In the genomic region with DNA sequence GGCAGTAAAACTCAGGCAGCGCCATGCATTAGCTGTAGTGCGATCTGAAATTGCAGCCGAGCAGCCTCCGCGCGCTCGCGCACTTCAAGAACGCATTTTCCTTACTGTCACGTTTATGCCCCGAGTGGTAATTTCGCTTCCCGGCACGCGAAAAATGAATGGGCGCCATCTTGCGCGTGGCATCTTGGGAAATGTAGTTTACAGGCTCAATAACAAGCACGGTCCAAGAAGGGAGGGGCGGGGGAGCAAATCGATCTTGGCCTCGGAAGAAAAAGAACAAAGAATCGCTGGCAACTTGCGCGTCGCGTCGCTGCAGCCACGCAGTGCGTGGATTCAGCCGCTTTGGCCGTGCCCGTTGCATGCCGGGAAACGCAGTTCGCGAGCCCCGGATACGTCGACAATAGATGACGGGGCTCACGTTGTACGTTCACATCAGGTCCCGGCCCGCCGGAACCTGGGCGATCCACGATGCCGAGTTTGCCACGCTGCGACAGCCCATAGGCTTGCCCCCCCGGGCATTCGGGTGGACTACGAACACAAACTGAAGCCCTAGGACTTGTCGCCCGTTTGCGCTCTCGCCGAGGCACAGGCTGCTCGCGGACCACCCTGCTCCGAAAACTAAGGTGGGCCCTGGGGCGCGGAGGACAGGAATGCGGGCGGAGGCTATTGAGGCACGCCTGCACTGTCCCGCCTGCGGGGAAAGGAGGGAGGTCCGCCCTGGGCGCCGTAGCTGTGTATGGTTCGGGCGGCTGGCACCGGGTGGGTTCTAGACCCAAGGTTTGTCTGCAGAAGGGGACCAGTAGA, we compare ENCODE assay signal across 8 cellular contexts.
DNase-seq lines count a peak whose midpoint lies in the region; ATAC-seq and TF ChIP-seq lines count a peak whose summit lies in the region.

A gene with protein sequence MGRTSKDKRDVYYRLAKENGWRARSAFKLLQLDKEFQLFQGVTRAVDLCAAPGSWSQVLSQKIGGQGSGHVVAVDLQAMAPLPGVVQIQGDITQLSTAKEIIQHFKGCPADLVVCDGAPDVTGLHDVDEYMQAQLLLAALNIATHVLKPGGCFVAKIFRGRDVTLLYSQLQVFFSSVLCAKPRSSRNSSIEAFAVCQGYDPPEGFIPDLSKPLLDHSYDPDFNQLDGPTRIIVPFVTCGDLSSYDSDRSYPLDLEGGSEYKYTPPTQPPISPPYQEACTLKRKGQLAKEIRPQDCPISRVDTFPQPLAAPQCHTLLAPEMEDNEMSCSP (plus strand): TSS at position 426 of the 804 bp plus-strand sequence. CDS start 1,849 bp downstream, outside the sequence.

- ATAC-seq in HG03439 (IDR thresholded peaks at IDR 0.05; ENCODE audit: unreplicated experiment), result peak; percentile 87

- peak within 1 kb of the TSS; percentile 88 for H3K27ac ChIP-seq in cingulate gyrus (ENCODE audit: low read depth, low read length)

- DNase-seq in AML-193 (lab: John Stamatoyannopoulos, UW) (peak; percentile 76 to 80), NCI-H524 treated with DMSO at 0.1 percent for 48 hours (lab: John Stamatoyannopoulos, UW) (peak; percentile 85), kidney tubule cell (ENCODE audit: low spot score) (peak; percentile 88)
- peak; percentile 85 to 88 for DNase-seq in activated CD4-positive, alpha-beta T cell treated with anti-CD3 and anti-CD28 coated beads for 4 hours
- peak; percentile 54 to 75 (median 68) for DNase-seq in stimulated activated CD4-positive, alpha-beta T cell treated with anti-CD3 and anti-CD28 coated beads, Interleukin-1b, Interleukin-23, amount 100 ng/mL, for 24 hours (ENCODE audit: low read depth in 4 of 4, low spot score in 1 of 4)

- peak; percentile 67 for TF ChIP-seq POLR2A in GM19193 (IDR thresholded peaks at IDR 0.05; ENCODE audit: extremely low read depth, insufficient read depth, insufficient read length)

Comparison
In these comparisons a context has a peak if more than half of its experiments do, and no peak if none do; other contexts are left out.
1. Peak in every context shown above with its lines: DNase-seq, ATAC-seq and H3K27ac ChIP-seq.